In genomic region chr1:168509875-168510594, GRCh38 we compare ENCODE assay signal across 10 cellular contexts. TPM values are rescaled to one million over a fixed set of nuclear protein-coding genes. Genes with fewer than 3 reads are reported as not detected.
A peak's percentile ranks its signal among the peaks of the same experiment; 100 is the strongest.
DNase-seq lines count a peak whose midpoint lies in the region; ATAC-seq and TF ChIP-seq lines count a peak whose summit lies in the region.
"Had no signal": no experiment of that assay in that cellular context is flagged by ENCODE, and none has a peak within 500 bp of the region (broad histone marks: within the 10 kb centered on the region; RNA-seq: fewer than 3 reads in every experiment).

No MANE protein-coding gene starts in this region.

- TF ChIP-seq POLR2A in erythroblast (IDR thresholded peaks at IDR 0.05; ENCODE audit: low read length): no peak

- DNase-seq in fibroblast of gingiva (ENCODE audit: low read depth) (peak; percentile 8), cerebellar cortex (ENCODE audit: low spot score) (no peak), middle frontal gyrus (ENCODE audit: extremely low spot score, low spot score) (no peak), mesenteric fat pad (ENCODE audit: low spot score) (no peak), erythroblast (lab: John Stamatoyannopoulos, UW) (no peak)
- DNase-seq: mesenchymal stem cell, SHP77 treated with DMSO at 0.1 percent for 48 hours had no signal

- peak; percentile 91 for ATAC-seq in GM18511 (IDR thresholded peaks at IDR 0.05; ENCODE audit: unreplicated experiment)
- ATAC-seq in GM21381 (IDR thresholded peaks at IDR 0.05; ENCODE audit: unreplicated experiment): peak; percentile 79
- peak; percentile 53 for ATAC-seq in HG03175 (IDR thresholded peaks at IDR 0.05; ENCODE audit: unreplicated experiment)

RNA-seq across cellular contexts. Expression of gene XCL2, which starts 33.8 kb away (rescaled TPM):
- 0.64 TPM for total RNA-seq in mesenteric fat pad
